1 cellular context compared by ENCODE assay signal in genomic region chr21:38476385-38476784, GRCh38.
TF ChIP-seq lines count a peak whose summit lies in the region.

No MANE protein-coding gene starts in this region.

TF ChIP-seq in K562, 482 proteins besides CTCF, POLR2A, EP300 and RAD21 (continued from another document and continues in another):
- TF ChIP-seq, protein P1, sequence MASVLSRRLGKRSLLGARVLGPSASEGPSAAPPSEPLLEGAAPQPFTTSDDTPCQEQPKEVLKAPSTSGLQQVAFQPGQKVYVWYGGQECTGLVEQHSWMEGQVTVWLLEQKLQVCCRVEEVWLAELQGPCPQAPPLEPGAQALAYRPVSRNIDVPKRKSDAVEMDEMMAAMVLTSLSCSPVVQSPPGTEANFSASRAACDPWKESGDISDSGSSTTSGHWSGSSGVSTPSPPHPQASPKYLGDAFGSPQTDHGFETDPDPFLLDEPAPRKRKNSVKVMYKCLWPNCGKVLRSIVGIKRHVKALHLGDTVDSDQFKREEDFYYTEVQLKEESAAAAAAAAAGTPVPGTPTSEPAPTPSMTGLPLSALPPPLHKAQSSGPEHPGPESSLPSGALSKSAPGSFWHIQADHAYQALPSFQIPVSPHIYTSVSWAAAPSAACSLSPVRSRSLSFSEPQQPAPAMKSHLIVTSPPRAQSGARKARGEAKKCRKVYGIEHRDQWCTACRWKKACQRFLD (CRISPR knock-in tag; IDR thresholded peaks at IDR 0.05) = peak; percentile 90
- TF ChIP-seq NCOR1 (IDR thresholded peaks at IDR 0.05) (peak; percentile 90), SMAD1 (IDR thresholded peaks at IDR 0.05; ENCODE audit: low read depth, low read length, partially characterized antibody) (peak; percentile 50), ZNF584 (CRISPR knock-in tag; IDR thresholded peaks at IDR 0.05; ENCODE audit: low read depth) (peak; percentile 97), ZNF444 (CRISPR knock-in tag; IDR thresholded peaks at IDR 0.05) (no peak), SRSF7 (optimal IDR thresholded peaks at IDR 0.05; ENCODE audit: low read depth, low read length) (no peak), TBP (optimal IDR thresholded peaks at IDR 0.05; ENCODE audit: low read depth, low read length) (no peak), HNRNPL (IDR thresholded peaks at IDR 0.05; ENCODE audit: low read depth, low read length) (no peak), U2AF2 (optimal IDR thresholded peaks at IDR 0.05; ENCODE audit: low read depth, low read length) (no peak), TFAP4 (CRISPR knock-in tag; IDR thresholded peaks at IDR 0.05; ENCODE audit: borderline replicate concordance) (no peak), TAL1 (IDR thresholded peaks at IDR 0.05) (peak; percentile 96), CCNT2 (IDR thresholded peaks at IDR 0.05; ENCODE audit: borderline replicate concordance, extremely low read depth, insufficient read length, low read depth, low read length) (peak; percentile 94), TSHZ1 (CRISPR knock-in tag; IDR thresholded peaks at IDR 0.05) (no peak), KDM4B (IDR thresholded peaks at IDR 0.05; ENCODE audit: borderline replicate concordance in 2 of 2, low read depth in 1 of 2) (no peak), ZNF785 (CRISPR knock-in tag; IDR thresholded peaks at IDR 0.05) (no peak), SMARCA5 (IDR thresholded peaks at IDR 0.05) (no peak), DMBX1 (CRISPR knock-in tag; IDR thresholded peaks at IDR 0.05; ENCODE audit: borderline replicate concordance) (0 out of 2 replicates have a peak, but pooled peaks have one; percentile 52), RERE (CRISPR knock-in tag; IDR thresholded peaks at IDR 0.05; ENCODE audit: borderline replicate concordance) (no peak), PYGO2 (tag; IDR thresholded peaks at IDR 0.05) (peak; percentile 57; the same call in 1 of the 2 replicates), HINFP (tag; conservative IDR thresholded peaks at IDR 0.05; ENCODE audit: low read depth) (no peak), ELF2 (CRISPR knock-in tag; IDR thresholded peaks at IDR 0.05) (no peak), FOSL1 (tag; conservative IDR thresholded peaks at IDR 0.05) (peak; percentile 67; the same call in 1 of the 2 replicates)
- TF ChIP-seq, protein P2, sequence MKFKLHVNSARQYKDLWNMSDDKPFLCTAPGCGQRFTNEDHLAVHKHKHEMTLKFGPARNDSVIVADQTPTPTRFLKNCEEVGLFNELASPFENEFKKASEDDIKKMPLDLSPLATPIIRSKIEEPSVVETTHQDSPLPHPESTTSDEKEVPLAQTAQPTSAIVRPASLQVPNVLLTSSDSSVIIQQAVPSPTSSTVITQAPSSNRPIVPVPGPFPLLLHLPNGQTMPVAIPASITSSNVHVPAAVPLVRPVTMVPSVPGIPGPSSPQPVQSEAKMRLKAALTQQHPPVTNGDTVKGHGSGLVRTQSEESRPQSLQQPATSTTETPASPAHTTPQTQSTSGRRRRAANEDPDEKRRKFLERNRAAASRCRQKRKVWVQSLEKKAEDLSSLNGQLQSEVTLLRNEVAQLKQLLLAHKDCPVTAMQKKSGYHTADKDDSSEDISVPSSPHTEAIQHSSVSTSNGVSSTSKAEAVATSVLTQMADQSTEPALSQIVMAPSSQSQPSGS (CRISPR knock-in tag; IDR thresholded peaks at IDR 0.05) = no peak
- TF ChIP-seq, protein P3, sequence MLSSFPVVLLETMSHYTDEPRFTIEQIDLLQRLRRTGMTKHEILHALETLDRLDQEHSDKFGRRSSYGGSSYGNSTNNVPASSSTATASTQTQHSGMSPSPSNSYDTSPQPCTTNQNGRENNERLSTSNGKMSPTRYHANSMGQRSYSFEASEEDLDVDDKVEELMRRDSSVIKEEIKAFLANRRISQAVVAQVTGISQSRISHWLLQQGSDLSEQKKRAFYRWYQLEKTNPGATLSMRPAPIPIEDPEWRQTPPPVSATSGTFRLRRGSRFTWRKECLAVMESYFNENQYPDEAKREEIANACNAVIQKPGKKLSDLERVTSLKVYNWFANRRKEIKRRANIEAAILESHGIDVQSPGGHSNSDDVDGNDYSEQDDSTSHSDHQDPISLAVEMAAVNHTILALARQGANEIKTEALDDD (IDR thresholded peaks at IDR 0.05) = peak; percentile 98
- TF ChIP-seq, protein P4, sequence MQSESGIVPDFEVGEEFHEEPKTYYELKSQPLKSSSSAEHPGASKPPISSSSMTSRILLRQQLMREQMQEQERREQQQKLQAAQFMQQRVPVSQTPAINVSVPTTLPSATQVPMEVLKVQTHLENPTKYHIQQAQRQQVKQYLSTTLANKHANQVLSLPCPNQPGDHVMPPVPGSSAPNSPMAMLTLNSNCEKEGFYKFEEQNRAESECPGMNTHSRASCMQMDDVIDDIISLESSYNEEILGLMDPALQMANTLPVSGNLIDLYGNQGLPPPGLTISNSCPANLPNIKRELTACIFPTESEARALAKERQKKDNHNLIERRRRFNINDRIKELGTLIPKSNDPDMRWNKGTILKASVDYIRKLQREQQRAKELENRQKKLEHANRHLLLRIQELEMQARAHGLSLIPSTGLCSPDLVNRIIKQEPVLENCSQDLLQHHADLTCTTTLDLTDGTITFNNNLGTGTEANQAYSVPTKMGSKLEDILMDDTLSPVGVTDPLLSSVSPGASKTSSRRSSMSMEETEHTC (IDR thresholded peaks at IDR 0.05) = peak; percentile 77
